Comparison of ENCODE assay signal across 8 cellular contexts in the genomic region with DNA sequence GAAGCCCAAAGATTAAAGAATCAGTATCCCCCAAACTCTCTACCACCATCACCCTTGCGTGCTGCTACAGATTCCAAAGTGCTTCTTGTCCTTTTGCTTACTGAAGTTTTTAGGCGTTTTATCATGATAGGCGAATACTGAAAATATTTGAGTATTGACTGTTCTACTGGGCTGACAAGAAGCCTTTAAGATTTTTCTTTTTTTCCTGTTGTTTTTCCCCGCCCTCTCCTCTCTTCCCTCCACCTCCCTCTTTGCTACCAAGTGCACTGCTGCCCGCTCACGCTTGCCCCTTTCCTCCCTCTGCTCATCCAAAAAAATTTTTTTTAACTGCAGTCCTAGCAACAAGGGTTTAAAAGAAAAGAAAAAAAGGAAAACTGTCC. TPM values are rescaled to one million over a fixed set of nuclear protein-coding genes. Genes with fewer than 3 reads are reported as not detected.
DNase-seq lines count a peak whose midpoint lies in the region; ATAC-seq and TF ChIP-seq lines count a peak whose summit lies in the region.

No MANE protein-coding gene starts in this region.

- H3K9me3 ChIP-seq in CD8-positive, alpha-beta T cell (ENCODE audit: low read length) = no peaks in the 10 kb centered on the region
- no peaks in the 10 kb centered on the region for H3K9me3 ChIP-seq in MG63

- ATAC-seq in CD8-positive, alpha-beta T cell = no peak
- no peak for ATAC-seq in naive B cell (ENCODE audit: low read depth in 2 of 2)
- no peak for ATAC-seq in GM18511 (IDR thresholded peaks at IDR 0.05; ENCODE audit: unreplicated experiment)

- intact Hi-C loops in CD8-positive, alpha-beta T cell (cut with DNase I, micrococcal nuclease) = loop anchor here (1.0 to 5.0 kb wide), 11 partner anchors 39 to 1433 kb away; a partner anchor contains a TSS
- intact Hi-C loops in dendritic cell treated with granulocyte-macrophage colony-stimulating factor and Interleukin-4, amounts not matched to agents 40 ng/mL and 50 ng/mL, for 4 days (cut with micrococcal nuclease) = loop anchor here (2.0 kb wide), 1 partner anchor 39 kb away; a partner anchor contains a TSS

- peaks cover 40% of the 10 kb centered on the region for H3K36me3 Mint-ChIP-seq in CD8-positive, alpha-beta T cell
- H3K36me3 Mint-ChIP-seq in dendritic cell treated with granulocyte-macrophage colony-stimulating factor and Interleukin-4, amounts not matched to agents 40 ng/mL and 50 ng/mL, for 4 days (ENCODE audit: low read depth) = peaks cover 60% of the 10 kb centered on the region
- H3K36me3 Mint-ChIP-seq in naive B cell = peaks cover 0 to 8% of the 10 kb centered on the region in 2 donors

- CTCF ChIA-PET in CD8-positive, alpha-beta T cell (lab: Charles Lee) = no interaction called here

- H3K27me3 ChIP-seq in CD8-positive, alpha-beta T cell (ENCODE audit: insufficient read depth, low read length) = no peaks in the 10 kb centered on the region
- H3K27me3 ChIP-seq in MG63 = no peaks in the 10 kb centered on the region

- H3K36me3 ChIP-seq in CD8-positive, alpha-beta T cell (ENCODE audit: insufficient read depth, low read length) = no peaks in the 10 kb centered on the region
- H3K36me3 ChIP-seq in MG63 = peaks cover 32% of the 10 kb centered on the region

- no peak for TF ChIP-seq CTCF in CD8-positive, alpha-beta T cell (IDR thresholded peaks at IDR 0.05)

- peak overlapping the region; percentile 92 for H3K4me3 Mint-ChIP-seq in CD8-positive, alpha-beta T cell
- H3K4me3 Mint-ChIP-seq in dendritic cell treated with granulocyte-macrophage colony-stimulating factor and Interleukin-4, amounts not matched to agents 40 ng/mL and 50 ng/mL, for 4 days = peak overlapping the region; percentile 85
- H3K4me3 Mint-ChIP-seq in naive B cell = peak overlapping the region; percentile 84 to 100 (median 98)

- peak overlapping the region; percentile 90 for H3K4me3 ChIP-seq in CD8-positive, alpha-beta T cell (ENCODE audit: low read depth, low read length)
- peak overlapping the region; percentile 92 for H3K4me3 ChIP-seq in MG63

- H3K4me1 Mint-ChIP-seq in CD8-positive, alpha-beta T cell (ENCODE audit: low read depth) = peaks cover 68% of the 10 kb centered on the region
- H3K4me1 Mint-ChIP-seq in dendritic cell treated with granulocyte-macrophage colony-stimulating factor and Interleukin-4, amounts not matched to agents 40 ng/mL and 50 ng/mL, for 4 days (ENCODE audit: low read depth) = peaks cover 51% of the 10 kb centered on the region
- H3K4me1 Mint-ChIP-seq in naive B cell = peaks cover 51 to 78% (median 72%) of the 10 kb centered on the region in 3 donors

- no peaks in the 10 kb centered on the region for H3K27me3 Mint-ChIP-seq in CD8-positive, alpha-beta T cell (ENCODE audit: low read depth)
- H3K27me3 Mint-ChIP-seq in dendritic cell treated with granulocyte-macrophage colony-stimulating factor and Interleukin-4, amounts not matched to agents 40 ng/mL and 50 ng/mL, for 4 days = no peaks in the 10 kb centered on the region
- no peaks in the 10 kb centered on the region for H3K27me3 Mint-ChIP-seq in naive B cell

- no peaks in the 10 kb centered on the region for H3K9me3 Mint-ChIP-seq in CD8-positive, alpha-beta T cell
- H3K9me3 Mint-ChIP-seq in dendritic cell treated with granulocyte-macrophage colony-stimulating factor and Interleukin-4, amounts not matched to agents 40 ng/mL and 50 ng/mL, for 4 days = no peaks in the 10 kb centered on the region
- no peaks in the 10 kb centered on the region for H3K9me3 Mint-ChIP-seq in naive B cell

- POLR2A ChIA-PET in CD8-positive, alpha-beta T cell (lab: Charles Lee) = interaction anchor here (1.1 to 2.0 kb wide), 2 partner anchors 15 to 39 kb away, joined by 3 to 10 read pairs; a partner anchor contains a TSS

- peak overlapping the region; percentile 95 for H3K27ac Mint-ChIP-seq in CD8-positive, alpha-beta T cell
- H3K27ac Mint-ChIP-seq in dendritic cell treated with granulocyte-macrophage colony-stimulating factor and Interleukin-4, amounts not matched to agents 40 ng/mL and 50 ng/mL, for 4 days = peak overlapping the region; percentile 96
- H3K27ac Mint-ChIP-seq in naive B cell = peak overlapping the region; percentile 91 to 100 (median 99)

- H3K27ac ChIP-seq in CD8-positive, alpha-beta T cell (ENCODE audit: low read depth, low read length) = peak overlapping the region; percentile 88

- peaks cover 34% of the 10 kb centered on the region for H3K4me1 ChIP-seq in CD8-positive, alpha-beta T cell (ENCODE audit: insufficient read depth, low read length)

- DNase-seq in CD8-positive, alpha-beta T cell = no peak
- DNase-seq in MG63 (no peak), naive B cell (no peak), NOMO-1 treated with dmso at 0.1 percent for 144 hours (lab: John Stamatoyannopoulos, UW; ENCODE audit: unreplicated experiment) (no peak), MV-4-11 (lab: John Stamatoyannopoulos, UW) (no peak)
- DNase-seq in activated effector memory CD4-positive, alpha-beta T cell treated with Interleukin-2 at 50 U/mL for 16 hours = no peak

RNA-seq across cellular contexts. Expression of a gene that starts 0.7 kb away (rescaled TPM):
- total RNA-seq in CD8-positive, alpha-beta T cell = 10 to 100 TPM; 38.1 to 42.3 TPM
- total RNA-seq in MG63 (2014; rRNA removed; shearing (Covaris generic); ENCODE audit: low replicate concordance) = 15.6 and 17.1 TPM in 2 replicates
- polyA plus RNA-seq in naive B cell (ENCODE audit: low read depth in 6 of 6) = 100 to 1,000 TPM; 198 to 302 (median 265) TPM

RNA-seq across cellular contexts. Expression of a gene that starts 0.8 kb away (rescaled TPM):
- 10 to 100 TPM; 19.2 to 20.9 TPM for total RNA-seq in CD8-positive, alpha-beta T cell
- 1.1 and 64.7 TPM in 2 replicates for total RNA-seq in MG63 (2014; rRNA removed; shearing (Covaris generic); ENCODE audit: low replicate concordance)
- polyA plus RNA-seq in naive B cell (ENCODE audit: low read depth in 6 of 6) = 10 to 100 TPM in 3 of 6 donors, 1 to 10 TPM in 2, under 1 TPM in 1; 0.32 to 15.6 (median 10.0) TPM

RNA-seq across cellular contexts. Expression of a gene that starts 39.0 kb away (rescaled TPM):
- 10 to 100 TPM in 1 of 2 experiments, 1 to 10 TPM in 1; 9.6 to 10.7 TPM for total RNA-seq in CD8-positive, alpha-beta T cell
- total RNA-seq in MG63 (2014; rRNA removed; shearing (Covaris generic); ENCODE audit: low replicate concordance) = 4.9 and 10.9 TPM in 2 replicates
- 1 to 10 TPM; 1.6 to 4.3 (median 3.0) TPM for polyA plus RNA-seq in naive B cell (ENCODE audit: low read depth in 6 of 6)
